ENCODE assay signal across 5 cellular contexts in genomic region chr9:76742890-76743289, GRCh38. TPM values are rescaled to one million over a fixed set of nuclear protein-coding genes. Genes with fewer than 3 reads are reported as not detected.
"Had no signal": no experiment of that assay in that cellular context is flagged by ENCODE, and none has a peak within 500 bp of the region (broad histone marks: within the 10 kb centered on the region; RNA-seq: fewer than 3 reads in every experiment).

No MANE protein-coding gene starts in this region.

RNA-seq across cellular contexts. Expression of gene PCA3, which starts 21.3 kb away (rescaled TPM):
- total RNA-seq: thoracic aorta, thyroid gland, upper lobe of right lung, ureter, vagina had no signal
